Comparison of ENCODE assay signal across 8 cellular contexts in the genomic region with DNA sequence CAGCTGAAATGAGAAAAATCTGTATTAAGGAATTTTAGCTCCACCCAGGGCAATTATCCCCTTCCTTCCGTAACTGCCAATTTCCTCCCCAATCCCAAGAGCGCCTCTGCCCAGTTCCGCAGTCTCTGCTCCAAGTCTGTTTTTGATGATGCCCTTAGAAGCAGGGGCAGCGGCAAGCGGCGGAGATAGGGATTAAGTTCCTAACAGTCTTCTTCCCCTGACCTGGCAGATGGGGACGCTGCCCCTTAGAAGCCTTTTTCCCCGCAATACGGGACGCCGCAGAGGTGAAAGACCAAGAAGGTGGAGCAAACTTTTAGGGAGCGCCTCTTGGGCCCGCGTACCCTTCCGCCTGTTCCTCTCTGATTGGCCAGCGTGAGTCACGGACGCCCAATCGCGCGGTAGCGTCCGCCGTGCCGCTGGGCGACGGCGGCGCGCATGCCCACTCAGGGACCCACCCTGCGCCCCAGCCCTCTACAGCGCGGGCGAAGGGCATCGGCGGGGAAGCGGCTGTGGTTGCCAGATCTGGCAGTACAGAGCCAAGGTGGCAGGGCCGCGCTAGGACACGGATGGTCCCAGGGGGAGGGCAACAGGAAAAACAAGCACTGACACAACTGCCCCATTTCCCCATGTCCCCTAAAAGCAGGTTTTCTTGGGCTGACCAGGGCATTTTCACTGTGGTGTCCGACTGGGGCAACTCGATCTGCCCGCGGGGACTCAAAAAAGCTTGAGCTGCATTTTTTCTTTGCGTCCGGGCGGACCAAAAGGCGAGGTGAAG. TPM values are rescaled to one million over a fixed set of nuclear protein-coding genes. Genes with fewer than 3 reads are reported as not detected.
DNase-seq lines count a peak whose midpoint lies in the region; ATAC-seq and TF ChIP-seq lines count a peak whose summit lies in the region.

No MANE protein-coding gene starts in this region.

- H3K9ac ChIP-seq in HUES48 (ENCODE audit: low read depth, low read length) (peak overlapping the region; percentile 77), NT2/D1 (ENCODE audit: insufficient read length, low read depth) (peak overlapping the region; percentile 74)

- H3K36me3 Mint-ChIP-seq in Calu3 (ENCODE audit: insufficient read depth, unreplicated experiment) (peaks cover 21% of the 10 kb centered on the region), endothelial cell (ENCODE audit: low read depth, unreplicated experiment) (no peaks in the 10 kb centered on the region)

- H3K4me1 Mint-ChIP-seq in Calu3 (ENCODE audit: low read depth, unreplicated experiment) (peaks cover 15% of the 10 kb centered on the region), endothelial cell (ENCODE audit: unreplicated experiment) (peaks cover 24% of the 10 kb centered on the region)

- WGBS in mesodermal cell (ENCODE audit: insufficient coverage in 2 of 2), 2 experiments = 0 to 1% methylated on average over 31 to 46 of the region's 48 CpGs

- H3K36me3 ChIP-seq in HUES48 (ENCODE audit: control insufficient read depth, insufficient read depth, low read length) (no peaks in the 10 kb centered on the region), NT2/D1 (ENCODE audit: insufficient read depth, insufficient read length, low read length) (no peaks in the 10 kb centered on the region), mesodermal cell (ENCODE audit: control insufficient read depth, insufficient read depth, low read length) (no peaks in the 10 kb centered on the region)

- H3K4me3 Mint-ChIP-seq in Calu3 (ENCODE audit: low read depth, unreplicated experiment) = peak overlapping the region; percentile 83
- peak overlapping the region; percentile 95 for H3K4me3 Mint-ChIP-seq in endothelial cell (ENCODE audit: unreplicated experiment)

- intact Hi-C loops in Calu3 (cut with micrococcal nuclease; ENCODE audit: unreplicated experiment) = no loop called here

- H3K9me3 Mint-ChIP-seq in Calu3 (ENCODE audit: low read depth, unreplicated experiment) (no peaks in the 10 kb centered on the region), endothelial cell (ENCODE audit: unreplicated experiment) (no peaks in the 10 kb centered on the region)

- no TSS peak for BruUV-seq in Calu3 (replicated peaks; lab: Mats Ljungman, UMichigan)

- H3K27me3 ChIP-seq in HUES48 (ENCODE audit: control insufficient read depth, insufficient read depth, low read length) (no peaks in the 10 kb centered on the region), NT2/D1 (ENCODE audit: insufficient read depth, insufficient read length) (no peaks in the 10 kb centered on the region)

- H3K27ac ChIP-seq in HUES48 (ENCODE audit: low read depth, low read length) (peak overlapping the region; percentile 95), mesodermal cell (ENCODE audit: low read depth, low read length, severe bottlenecking) (peak overlapping the region; percentile 82)

- no peak overlapping the region for H3K27ac Mint-ChIP-seq in Calu3 (ENCODE audit: unreplicated experiment)
- peak overlapping the region; percentile 91 for H3K27ac Mint-ChIP-seq in endothelial cell (ENCODE audit: unreplicated experiment)

- H3K27me3 Mint-ChIP-seq in Calu3 (ENCODE audit: unreplicated experiment) = no peaks in the 10 kb centered on the region
- H3K27me3 Mint-ChIP-seq in endothelial cell (ENCODE audit: unreplicated experiment) = peaks cover 14% of the 10 kb centered on the region

- TF ChIP-seq CTCF in Calu3 (IDR thresholded peaks at IDR 0.05; ENCODE audit: unreplicated experiment) = no peak
- TF ChIP-seq CTCF in endothelial cell (IDR thresholded peaks at IDR 0.05; ENCODE audit: unreplicated experiment) = no peak

- H3K4me1 ChIP-seq in HUES48 (ENCODE audit: control insufficient read depth, insufficient read depth, low read length) = peaks cover 20% of the 10 kb centered on the region
- H3K4me1 ChIP-seq in NT2/D1 (ENCODE audit: insufficient read depth, insufficient read length) = no peaks in the 10 kb centered on the region
- peaks cover 10% of the 10 kb centered on the region for H3K4me1 ChIP-seq in mesodermal cell (ENCODE audit: control insufficient read depth, insufficient read depth, low read length, poor library complexity, severe bottlenecking)

- DNase-seq in Calu3 = peak; percentile 68
- DNase-seq in NT2/D1 (ENCODE audit: low read depth, low spot score) = peak; percentile 72
- peak; percentile 73 for DNase-seq in activated CD8-positive, alpha-beta memory T cell treated with anti-CD3 and anti-CD28 coated beads, Interleukin-2, amount 50 U/mL, for 24 hours (ENCODE audit: extremely low read depth)
- DNase-seq in endothelial cell (ENCODE audit: low spot score) = peak; percentile 82
- DNase-seq in stimulated activated CD8-positive, alpha-beta memory T cell treated with anti-CD3 and anti-CD28 coated beads, Interleukin-15, amount 100 ng/mL, for 4 hours (ENCODE audit: low read depth in 2 of 2) = peak; percentile 75 to 80

- peak; percentile 71 for ATAC-seq in GM21423 (IDR thresholded peaks at IDR 0.05; ENCODE audit: unreplicated experiment)

- H3K4me3 ChIP-seq in HUES48 (ENCODE audit: low read depth, low read length) = peak overlapping the region; percentile 96
- H3K4me3 ChIP-seq in NT2/D1 (ENCODE audit: insufficient read length, low read depth) = peak overlapping the region; percentile 50
- H3K4me3 ChIP-seq in mesodermal cell (ENCODE audit: extremely low read depth, insufficient read depth, low read length, poor library complexity, severe bottlenecking) = peak overlapping the region; percentile 71

- CTCF ChIA-PET in Calu3 (lab: Charles Lee) = no interaction called here

- H3K9me3 ChIP-seq in HUES48 (ENCODE audit: control insufficient read depth, insufficient read depth, low read length) (no peaks in the 10 kb centered on the region), NT2/D1 (ENCODE audit: insufficient read depth, low read length) (no peaks in the 10 kb centered on the region), mesodermal cell (ENCODE audit: control insufficient read depth, low read length) (no peaks in the 10 kb centered on the region)

RNA-seq across cellular contexts. Expression of gene TDRD3, which starts 0.8 kb away (rescaled TPM):
- 5.0 and 5.6 TPM in 2 replicates for total RNA-seq in Calu3 (2022)
- 17.3 TPM for total RNA-seq in endothelial cell (ENCODE audit: unreplicated experiment)
- 15.5 TPM for polyA plus RNA-seq in mesodermal cell (2013, experiment 1 of 2)
- 16.9 TPM for polyA plus RNA-seq in mesodermal cell (2013, experiment 2 of 2)

Comparison
In these comparisons a context has a peak if more than half of its experiments do, and no peak if none do; other contexts are left out.
1. Peak in every context shown above with its lines: DNase-seq, ATAC-seq, H3K4me3 ChIP-seq and H3K27ac ChIP-seq.